20 cellular contexts compared by ENCODE assay signal in the genomic region with DNA sequence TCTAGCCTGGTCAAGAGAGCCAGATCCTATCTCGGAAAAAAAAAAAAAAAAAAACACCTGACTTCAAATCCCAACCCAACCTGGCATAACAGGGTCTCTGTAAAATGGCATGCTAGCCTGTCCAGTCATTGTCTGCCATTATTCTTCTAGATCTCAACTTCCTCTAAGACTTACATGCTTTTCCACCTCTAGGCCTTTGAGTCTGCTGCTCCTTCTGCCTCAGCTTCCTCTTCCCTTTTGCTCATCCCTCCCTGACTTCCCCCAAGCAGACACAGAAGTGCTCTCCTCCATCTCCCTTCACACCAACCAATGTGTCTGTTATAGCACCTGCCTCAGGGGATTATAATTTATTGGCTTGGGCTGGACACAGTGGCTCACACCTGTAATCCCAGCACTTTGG. TPM values are rescaled to one million over a fixed set of nuclear protein-coding genes. Genes with fewer than 3 reads are reported as not detected.
DNase-seq lines count a peak whose midpoint lies in the region; ATAC-seq and FAIRE-seq lines count a peak whose summit lies in the region.
"Had no signal": no experiment of that assay in that cellular context is flagged by ENCODE, and none has a peak within 500 bp of the region (broad histone marks: within the 10 kb centered on the region; RNA-seq: fewer than 3 reads in every experiment).

No MANE protein-coding gene starts in this region.

- H3K36me3 ChIP-seq in small intestine (ENCODE audit: control insufficient read depth in 2 of 2, insufficient read depth in 2 of 2, low read length in 2 of 2): no peaks in the 10 kb centered on the region
- H3K36me3 ChIP-seq: BLaER1 treated with 17β-estradiol and CSF1 and Interleukin-3, amounts not matched to agents 10 nM and 100 nM; HAP-1 had no signal

- no peaks in the 10 kb centered on the region for H3K27me3 ChIP-seq in small intestine (ENCODE audit: control insufficient read depth in 2 of 2, insufficient read depth in 2 of 2, low read length in 2 of 2)
- H3K27me3 ChIP-seq: BLaER1 treated with 17β-estradiol and CSF1 and Interleukin-3, amounts not matched to agents 10 nM and 100 nM had no signal

- no peak for FAIRE-seq in small intestine (lab: Jason Lieb, UNC)
- FAIRE-seq: GM19239 had no signal

- H3K27ac ChIP-seq in small intestine (ENCODE audit: low read depth in 1 of 2, low read length in 1 of 2): no peak overlapping the region
- H3K27ac ChIP-seq: BLaER1 treated with 17β-estradiol and CSF1 and Interleukin-3, amounts not matched to agents 10 nM and 100 nM; GM23248 had no signal

- DNase-seq in NOMO-1 treated with DMSO at 0.1 percent for 48 hours (lab: John Stamatoyannopoulos, UW; ENCODE audit: unreplicated experiment) (peak; percentile 2), NOMO-1 treated with dmso at 0.1 percent for 144 hours (lab: John Stamatoyannopoulos, UW; ENCODE audit: unreplicated experiment) (no peak), MV-4-11 (lab: John Stamatoyannopoulos, UW) (peak; percentile 31), SKM-1 (lab: John Stamatoyannopoulos, UW; ENCODE audit: unreplicated experiment) (peak; percentile 81), small intestine (no peak)
- DNase-seq in activated CD4-positive, alpha-beta T cell treated with anti-CD3 and anti-CD28 coated beads for 1 hour: no peak
- no peak for DNase-seq in stimulated activated naive B cell treated with anti-CD40 and anti-IgM and Interleukin-4, amounts not matched to agents 10 μg/mL and 1 μg/mL and 100 μg/mL, for 72 hours
- DNase-seq: 8988T; Calu3; CD8-positive, alpha-beta T cell; DMS79 treated with DMSO at 0.1 percent for 48 hours; GF-D8 had no signal

- H3K36me3 Mint-ChIP-seq in stimulated activated naive B cell treated with anti-CD40 and anti-IgM and Interleukin-4, amounts not matched to agents 10 μg/mL and 1 μg/mL and 100 μg/mL, for 72 hours: peaks cover 7 to 10% of the 10 kb centered on the region in 2 donors
- H3K36me3 Mint-ChIP-seq: CD8-positive, alpha-beta T cell had no signal

- peaks cover 10 to 17% of the 10 kb centered on the region in 2 donors for H3K4me1 Mint-ChIP-seq in stimulated activated naive B cell treated with anti-CD40 and anti-IgM and Interleukin-4, amounts not matched to agents 10 μg/mL and 1 μg/mL and 100 μg/mL, for 72 hours

- H3K9me3 ChIP-seq in small intestine (ENCODE audit: control insufficient read depth, low read depth): no peaks in the 10 kb centered on the region
- H3K9me3 ChIP-seq: HAP-1 had no signal

- H3K4me1 ChIP-seq in small intestine (ENCODE audit: control insufficient read depth in 2 of 2, insufficient read depth in 1 of 2, low read depth in 1 of 2, low read length in 1 of 2): no peaks in the 10 kb centered on the region
- H3K4me1 ChIP-seq: HAP-1 had no signal

- H3K9me3 Mint-ChIP-seq in stimulated activated naive B cell treated with anti-CD40 and anti-IgM and Interleukin-4, amounts not matched to agents 10 μg/mL and 1 μg/mL and 100 μg/mL, for 72 hours: peaks cover 3 to 4% of the 10 kb centered on the region in 2 donors
- H3K9me3 Mint-ChIP-seq: CD8-positive, alpha-beta T cell had no signal

- H3K4me3 Mint-ChIP-seq in stimulated activated naive B cell treated with anti-CD40 and anti-IgM and Interleukin-4, amounts not matched to agents 10 μg/mL and 1 μg/mL and 100 μg/mL, for 72 hours: no peak overlapping the region
- H3K4me3 Mint-ChIP-seq: B cell; CD8-positive, alpha-beta T cell had no signal

- no peak overlapping the region for H3K4me3 ChIP-seq in small intestine (ENCODE audit: low read depth in 1 of 2, low read length in 2 of 2)
- H3K4me3 ChIP-seq: BLaER1 treated with 17β-estradiol and CSF1 and Interleukin-3, amounts not matched to agents 10 nM and 100 nM; GM23248; HAP-1 had no signal

- H3K27me3 Mint-ChIP-seq in stimulated activated naive B cell treated with anti-CD40 and anti-IgM and Interleukin-4, amounts not matched to agents 10 μg/mL and 1 μg/mL and 100 μg/mL, for 72 hours: no peaks in the 10 kb centered on the region
- H3K27me3 Mint-ChIP-seq: B cell had no signal

- ATAC-seq in esophagus mucosa: peak; percentile 82
- no peak for ATAC-seq in stimulated activated naive B cell treated with anti-CD40 and anti-IgM and Interleukin-4, amounts not matched to agents 10 μg/mL and 1 μg/mL and 100 μg/mL, for 72 hours (replicated peaks)
- ATAC-seq: CD8-positive, alpha-beta T cell had no signal

- 60 to 100% (median 67%) methylated on average over 1 of the region's 1 CpG for WGBS in small intestine, 3 donors

- H3K27ac Mint-ChIP-seq in stimulated activated naive B cell treated with anti-CD40 and anti-IgM and Interleukin-4, amounts not matched to agents 10 μg/mL and 1 μg/mL and 100 μg/mL, for 72 hours: no peak overlapping the region
- H3K27ac Mint-ChIP-seq: B cell; CD8-positive, alpha-beta T cell had no signal

RNA-seq across cellular contexts. Expression of gene STK33, which starts 7.8 kb away (rescaled TPM):
- total RNA-seq in esophagus mucosa: 0.52 TPM
- 1 to 10 TPM in 2 of 3 donors, under 1 TPM in 1; 0.89 to 2.6 (median 2.4) TPM for polyA plus RNA-seq in small intestine
- total RNA-seq: A673, GM23248, HT-29 had no signal
- polyA plus RNA-seq: GM23248 had no signal

Comparison
In these comparisons a context has a peak if more than half of its experiments do, and no peak if none do; other contexts are left out.
1. DNase-seq: peak in NOMO-1 treated with DMSO at 0.1 percent for 48 hours (single experiment), MV-4-11 (single experiment) and SKM-1 (single experiment); none in NOMO-1 treated with dmso at 0.1 percent for 144 hours (single experiment), activated CD4-positive, alpha-beta T cell treated with anti-CD3 and anti-CD28 coated beads for 1 hour (single experiment), stimulated activated naive B cell treated with anti-CD40 and anti-IgM and Interleukin-4, amounts not matched to agents 10 μg/mL and 1 μg/mL and 100 μg/mL, for 72 hours (single experiment) and small intestine (single experiment).